8 cellular contexts compared by ENCODE assay signal in genomic region chr11:6611092-6612007, GRCh38. TPM values are rescaled to one million over a fixed set of nuclear protein-coding genes. Genes with fewer than 3 reads are reported as not detected.
DNase-seq lines count a peak whose midpoint lies in the region; ATAC-seq and TF ChIP-seq lines count a peak whose summit lies in the region.

No MANE protein-coding gene starts in this region.

- intact Hi-C loops in lower lobe of right lung (cut with DNase I) (no loop called here), thyroid gland (cut with DNase I) (no loop called here)

- POLR2A ChIA-PET in SK-N-SH (lab: Yijun Ruan, JAX): interaction anchor here (0.6 to 2.6 kb wide), 9 partner anchors 10 to 192 kb away, joined by 3 to 16 read pairs (median 4); partner anchors contain the start of genes APBB1, ARFIP2, MRPL17 and TIMM10B

- CTCF ChIA-PET in SK-N-SH (lab: Yijun Ruan, JAX): interaction anchor here (1.3 to 2.9 kb wide), 11 partner anchors 8 to 80 kb away, joined by 3 to 18 read pairs (median 8); partner anchors contain the start of genes ILK, MRPL17 and RRP8

- no peaks in the 10 kb centered on the region for H3K9me2 ChIP-seq in SK-N-SH

- peak overlapping the region; percentile 83 for H3K4me2 ChIP-seq in SK-N-SH

- H3K36me3 ChIP-seq in SK-N-SH (replicated peaks in 1 of 2; ENCODE audit: control insufficient read depth in 1 of 2, insufficient read depth in 2 of 2, low read length in 1 of 2) (peaks cover 30 to 57% of the 10 kb centered on the region in 2 experiments), lower lobe of right lung (peaks cover 68% of the 10 kb centered on the region), thyroid gland (peaks cover 32 to 44% of the 10 kb centered on the region in 2 donors)

- no peaks in the 10 kb centered on the region; the same call in 1 of the 2 replicates for H4K20me1 ChIP-seq in SK-N-SH (ENCODE audit: insufficient read depth)

- H3K4me3 ChIP-seq in SK-N-SH (ENCODE audit: low read depth in 2 of 2, low read length in 1 of 2): peak overlapping the region; percentile 65 to 93
- H3K4me3 ChIP-seq in coronary artery: peak overlapping the region; percentile 90
- peak overlapping the region; percentile 81 for H3K4me3 ChIP-seq in lower lobe of right lung
- peak overlapping the region; percentile 12 to 74 (median 34) for H3K4me3 ChIP-seq in thyroid gland (replicated peaks in 1 of 3)

- peaks cover 50% of the 10 kb centered on the region for H3F3A ChIP-seq in SK-N-SH (replicated peaks; ENCODE audit: insufficient read depth)

- no peak for TF ChIP-seq POLR2A in thyroid gland (IDR thresholded peaks at IDR 0.05)

- H3K79me2 ChIP-seq in SK-N-SH (ENCODE audit: insufficient read depth): peaks cover 52% of the 10 kb centered on the region

- H3K27me3 ChIP-seq in SK-N-SH (ENCODE audit: insufficient read depth) (no peaks in the 10 kb centered on the region), lower lobe of right lung (ENCODE audit: low read depth) (no peaks in the 10 kb centered on the region), thyroid gland (no peaks in the 10 kb centered on the region)

- H3K9me3 ChIP-seq in SK-N-SH (no peaks in the 10 kb centered on the region), lower lobe of right lung (no peaks in the 10 kb centered on the region), thyroid gland (no peaks in the 10 kb centered on the region)

- H3K4me1 ChIP-seq in SK-N-SH (ENCODE audit: control insufficient read depth in 1 of 2, insufficient read depth in 2 of 2, low read depth in 1 of 2, low read length in 1 of 2) (peaks cover 17 to 43% of the 10 kb centered on the region in 2 experiments), lower lobe of right lung (peaks cover 50% of the 10 kb centered on the region), thyroid gland (peaks cover 17 to 30% of the 10 kb centered on the region in 2 donors)

- 20% methylated on average over 24 of the region's 45 CpGs for WGBS in SK-N-SH (ENCODE audit: low lambda C conversion rate)
- WGBS in thyroid gland, 2 donors: 12 to 26% methylated on average over 24 to 42 of the region's 45 CpGs

- H2AFZ ChIP-seq in SK-N-SH (ENCODE audit: low read depth): no peak overlapping the region

- H3K27ac ChIP-seq in SK-N-SH (ENCODE audit: low read depth in 2 of 2, low read length in 1 of 2) (peak overlapping the region; percentile 85 to 94), coronary artery (peak overlapping the region; percentile 93 to 98), lower lobe of right lung (peak overlapping the region; percentile 97), thyroid gland (peak overlapping the region; percentile 77 to 96 (median 80))

- TF ChIP-seq EP300 in SK-N-SH (IDR thresholded peaks at IDR 0.05; ENCODE audit: borderline replicate concordance in 1 of 2, low read depth in 1 of 2, low read length in 1 of 2): no peak

- no peak for TF ChIP-seq RAD21 in SK-N-SH (IDR thresholded peaks at IDR 0.05; ENCODE audit: low read length)

- DNase-seq in NOMO-1 treated with DMSO at 0.1 percent for 48 hours (lab: John Stamatoyannopoulos, UW; ENCODE audit: unreplicated experiment) (peak; percentile 7), NOMO-1 (lab: John Stamatoyannopoulos, UW; ENCODE audit: unreplicated experiment in 2 of 2) (no peak), SK-N-SH (no peak), coronary artery (ENCODE audit: low spot score) (peak; percentile 82), lower lobe of right lung (peak; percentile 71), thyroid gland (peak; percentile 24 to 46), iPS-NIHi11 (ENCODE audit: low spot score) (no peak)

- peak; percentile 7 for ATAC-seq in HG02943 (IDR thresholded peaks at IDR 0.05; ENCODE audit: low read depth, unreplicated experiment)
- peak; percentile 1 to 3 for ATAC-seq in lower lobe of right lung

- no peak for TF ChIP-seq CTCF in SK-N-SH (IDR thresholded peaks at IDR 0.05)
- no peak for TF ChIP-seq CTCF in coronary artery (IDR thresholded peaks at IDR 0.05)
- TF ChIP-seq CTCF in lower lobe of right lung (IDR thresholded peaks at IDR 0.05): no peak
- no peak for TF ChIP-seq CTCF in thyroid gland (IDR thresholded peaks at IDR 0.05)

- peak overlapping the region; percentile 78 for H3K9ac ChIP-seq in SK-N-SH

TF ChIP-seq in SK-N-SH, 30 proteins besides CTCF, POLR2A, EP300 and RAD21:
- TF ChIP-seq POLR2AphosphoS5 (IDR thresholded peaks at IDR 0.05; ENCODE audit: low read depth, low read length) (no peak), JUND (IDR thresholded peaks at IDR 0.05) (0 out of 2 replicates have a peak, but pooled peaks have one; percentile 6)

RNA-seq across cellular contexts. Expression of gene TAF10, which starts 0.7 kb away (rescaled TPM):
- 163 and 213 TPM in 2 replicates for polyA plus RNA-seq in SK-N-SH (2012; rRNA removed)
- polyA plus RNA-seq in SK-N-SH (2012; cell fraction: cytosol; rRNA removed): 157 and 188 TPM in 2 replicates
- 180 and 245 TPM in 2 replicates for polyA plus RNA-seq in SK-N-SH (2012; cell fraction: nucleus; rRNA removed)
- total RNA-seq in lower lobe of right lung (112 TPM), thyroid gland (100 to 1,000 TPM in 3 of 4 donors, 10 to 100 TPM in 1; 96.6 to 113 (median 108) TPM)

RNA-seq across cellular contexts. Expression of gene ILK, which starts 7.8 kb away (rescaled TPM):
- 241 and 268 TPM in 2 replicates for polyA plus RNA-seq in SK-N-SH (2012; rRNA removed)
- polyA plus RNA-seq in SK-N-SH (2012; cell fraction: cytosol; rRNA removed): 142 and 187 TPM in 2 replicates
- polyA plus RNA-seq in SK-N-SH (2012; cell fraction: nucleus; rRNA removed): 370 and 429 TPM in 2 replicates
- total RNA-seq in lower lobe of right lung: 135 TPM
- total RNA-seq in thyroid gland: 100 to 1,000 TPM; 101 to 144 (median 121) TPM

RNA-seq across cellular contexts. Expression of gene TPP1, which starts 7.9 kb away (rescaled TPM):
- polyA plus RNA-seq in SK-N-SH (2012; rRNA removed): 94.0 and 105 TPM in 2 replicates
- polyA plus RNA-seq in SK-N-SH (2012; cell fraction: cytosol; rRNA removed): 81.8 and 90.2 TPM in 2 replicates
- polyA plus RNA-seq in SK-N-SH (2012; cell fraction: nucleus; rRNA removed): 115 and 129 TPM in 2 replicates
- total RNA-seq in lower lobe of right lung: 231 TPM
- 10 to 100 TPM; 51.3 to 97.3 (median 69.1) TPM for total RNA-seq in thyroid gland

RNA-seq across cellular contexts. Expression of gene RRP8, which starts 7.9 kb away (rescaled TPM):
- polyA plus RNA-seq in SK-N-SH (2012; rRNA removed): 7.8 and 8.6 TPM in 2 replicates
- polyA plus RNA-seq in SK-N-SH (2012; cell fraction: cytosol; rRNA removed): 8.1 and 9.8 TPM in 2 replicates
- polyA plus RNA-seq in SK-N-SH (2012; cell fraction: nucleus; rRNA removed): 16.9 and 18.8 TPM in 2 replicates
- total RNA-seq in lower lobe of right lung: 16.5 TPM
- 10 to 100 TPM; 12.9 to 36.7 (median 18.8) TPM for total RNA-seq in thyroid gland

RNA-seq across cellular contexts. Expression of gene DCHS1, which starts 44.3 kb away (rescaled TPM):
- 3.0 and 5.7 TPM in 2 replicates for polyA plus RNA-seq in SK-N-SH (2012; rRNA removed)
- polyA plus RNA-seq in SK-N-SH (2012; cell fraction: cytosol; rRNA removed): 1.0 and 2.3 TPM in 2 replicates
- 8.8 and 12.0 TPM in 2 replicates for polyA plus RNA-seq in SK-N-SH (2012; cell fraction: nucleus; rRNA removed)
- 23.2 TPM for total RNA-seq in lower lobe of right lung
- 10 to 100 TPM in 1 of 4 donors, 1 to 10 TPM in 3; 5.6 to 14.4 (median 9.6) TPM for total RNA-seq in thyroid gland

Comparison
In these comparisons a context has a peak if more than half of its experiments do, and no peak if none do; other contexts are left out.
1. DNase-seq: peak in NOMO-1 treated with DMSO at 0.1 percent for 48 hours (single experiment), coronary artery (single experiment), lower lobe of right lung (single experiment) and thyroid gland (2 of 2); none in NOMO-1 (0 of 2), SK-N-SH (single experiment) and iPS-NIHi11 (single experiment).
2. H3K4me3 ChIP-seq: peak in every context shown above with its lines; median percentile 90 in coronary artery; 81 in lower lobe of right lung; 79 in SK-N-SH; 34 in thyroid gland.
3. Peak in every context shown above with its lines, with median percentiles within 50 percentile points of each other: H3K27ac ChIP-seq.